In genomic region chr10:47036771-47037170, GRCh38 we compare ENCODE assay signal across 18 cellular contexts.
DNase-seq lines count a peak whose midpoint lies in the region; ATAC-seq, FAIRE-seq and TF ChIP-seq lines count a peak whose summit lies in the region.
"Had no signal": no experiment of that assay in that cellular context is flagged by ENCODE, and none has a peak within 500 bp of the region (broad histone marks: within the 10 kb centered on the region; RNA-seq: fewer than 3 reads in every experiment).

No MANE protein-coding gene starts in this region.

- FAIRE-seq in bronchial epithelial cell (lab: Jason Lieb, UNC): peak; percentile 7
- FAIRE-seq: A549, GM12878, GM18507, H54 had no signal

- 89 to 92% methylated on average over 7 of the region's 7 CpGs for WGBS in sigmoid colon, 2 donors

- H3K36me3 ChIP-seq in WERI-Rb-1 (no peaks in the 10 kb centered on the region), bronchial epithelial cell (ENCODE audit: control insufficient read depth, insufficient read depth, low read length) (no peaks in the 10 kb centered on the region), sigmoid colon (no peaks in the 10 kb centered on the region)
- H3K36me3 ChIP-seq: BE2C had no signal

- no peak overlapping the region for H3K4me3 ChIP-seq in WERI-Rb-1 (ENCODE audit: low read depth, low read length)
- no peak overlapping the region for H3K4me3 ChIP-seq in bronchial epithelial cell (ENCODE audit: low read depth, low read length)
- no peak overlapping the region for H3K4me3 ChIP-seq in sigmoid colon
- H3K4me3 ChIP-seq: A549, GM12878, GM23248 had no signal

- no peaks in the 10 kb centered on the region for H3K4me1 ChIP-seq in sigmoid colon
- H3K4me1 ChIP-seq: A549 had no signal

- no peak for TF ChIP-seq EP300 in sigmoid colon (IDR thresholded peaks at IDR 0.05)

- intact Hi-C loops in Right ventricle myocardium inferior (cut with DNase I): no loop called here
- intact Hi-C loops in left ventricle myocardium superior (cut with micrococcal nuclease): no loop called here
- intact Hi-C loops in sigmoid colon (cut with DNase I): no loop called here

- no peak for TF ChIP-seq POLR2A in sigmoid colon (IDR thresholded peaks at IDR 0.05)

- H3K9me3 ChIP-seq in WERI-Rb-1 (ENCODE audit: severe bottlenecking): no peaks in the 10 kb centered on the region
- no peaks in the 10 kb centered on the region for H3K9me3 ChIP-seq in sigmoid colon
- H3K9me3 ChIP-seq: A549, BE2C had no signal

- no peak for TF ChIP-seq CTCF in WERI-Rb-1 (IDR thresholded peaks at IDR 0.05; ENCODE audit: low read depth, low read length)
- no peak for TF ChIP-seq CTCF in bronchial epithelial cell (IDR thresholded peaks at IDR 0.05; ENCODE audit: insufficient read depth, low read length, severe bottlenecking)
- TF ChIP-seq CTCF in sigmoid colon (IDR thresholded peaks at IDR 0.05): no peak

- DNase-seq in Right ventricle myocardium inferior (ENCODE audit: missing footprints): peak; percentile 13
- DNase-seq in left ventricle myocardium superior: no peak
- DNase-seq in WERI-Rb-1: no peak
- no peak for DNase-seq in bronchial epithelial cell (ENCODE audit: low read depth)
- peak; percentile 35 for DNase-seq in sigmoid colon
- no peak for DNase-seq in activated CD4-positive, alpha-beta T cell treated with anti-CD3 and anti-CD28 coated beads for 1 hour
- DNase-seq: CD4-positive, alpha-beta memory T cell; DMS79; GM23248 had no signal

- no peak for ATAC-seq in Right ventricle myocardium inferior
- ATAC-seq in left ventricle myocardium superior: no peak
- ATAC-seq in GM21576 (IDR thresholded peaks at IDR 0.05; ENCODE audit: unreplicated experiment): no peak
- ATAC-seq: A549, GM12878, HCT116 had no signal

- no peaks in the 10 kb centered on the region for H3K27me3 ChIP-seq in WERI-Rb-1 (ENCODE audit: insufficient read depth, low read depth, severe bottlenecking)
- H3K27me3 ChIP-seq in bronchial epithelial cell (ENCODE audit: control insufficient read depth, insufficient read depth, low read length): peaks cover 6% of the 10 kb centered on the region
- H3K27me3 ChIP-seq in sigmoid colon: no peaks in the 10 kb centered on the region
- H3K27me3 ChIP-seq: BE2C had no signal

- H3K27ac ChIP-seq in WERI-Rb-1: peak overlapping the region; percentile 17
- no peak overlapping the region for H3K27ac ChIP-seq in sigmoid colon
- H3K27ac ChIP-seq: A549, C4-2B, GM23248, HL-60 had no signal

Comparison
In these comparisons a context has a peak if more than half of its experiments do, and no peak if none do; other contexts are left out.
1. DNase-seq: peak in Right ventricle myocardium inferior (single experiment) and sigmoid colon (single experiment); none in left ventricle myocardium superior (single experiment), WERI-Rb-1 (single experiment), bronchial epithelial cell (single experiment) and activated CD4-positive, alpha-beta T cell treated with anti-CD3 and anti-CD28 coated beads for 1 hour (single experiment).